In the genomic region with DNA sequence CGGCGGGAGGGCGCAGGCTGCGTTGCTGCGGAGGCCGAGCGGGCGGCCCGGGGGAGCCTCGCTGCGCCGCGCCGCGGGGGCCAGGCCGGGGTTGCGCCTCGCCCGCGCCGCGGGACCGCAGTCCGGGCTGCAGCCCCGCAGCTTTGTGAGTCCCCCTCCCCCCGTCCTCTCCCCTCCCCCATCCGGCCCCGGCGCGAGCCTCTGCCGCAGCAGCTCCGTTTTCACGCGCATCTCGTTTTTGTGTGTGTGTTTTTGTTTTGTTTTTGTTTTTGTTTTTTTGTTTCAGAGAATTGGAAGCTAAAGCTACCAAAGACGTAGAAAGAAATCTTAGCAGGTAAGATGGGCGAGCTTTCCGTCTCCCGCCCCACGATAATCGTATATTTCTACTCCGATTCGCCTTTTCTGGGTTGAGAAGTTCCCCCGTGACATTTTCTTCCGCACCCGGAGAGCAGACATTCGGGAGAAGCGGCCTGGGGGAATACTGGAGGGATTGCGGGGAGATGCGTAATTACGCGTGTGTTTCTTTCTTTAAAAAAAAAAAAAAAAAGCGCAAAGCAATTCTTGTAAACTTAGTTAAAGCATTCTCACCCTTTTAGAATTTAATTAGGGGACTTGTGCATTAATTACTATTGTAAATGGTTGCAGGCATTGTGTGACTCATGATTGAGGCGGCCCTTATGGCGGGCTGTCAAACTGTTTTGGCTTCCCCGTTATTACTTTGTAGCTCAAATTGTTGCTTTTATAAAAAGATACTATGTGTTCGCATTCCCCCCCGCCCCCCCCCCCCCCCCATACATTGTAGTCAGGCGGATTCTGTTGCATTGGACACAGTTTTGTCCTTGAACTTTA, we compare ENCODE assay signal across 8 cellular contexts. TPM values are rescaled to one million over a fixed set of nuclear protein-coding genes. Genes with fewer than 3 reads are reported as not detected.
A peak's percentile ranks its signal among the peaks of the same experiment; 100 is the strongest.
DNase-seq lines count a peak whose midpoint lies in the region; ATAC-seq and TF ChIP-seq lines count a peak whose summit lies in the region.

No MANE protein-coding gene starts in this region.

- H3K4me3 Mint-ChIP-seq in CD4-positive, CD25-positive, alpha-beta regulatory T cell, result peak overlapping the region; percentile 94 to 99 (median 98)
- H3K4me3 Mint-ChIP-seq in activated naive CD8-positive, alpha-beta T cell treated with anti-CD3 and anti-CD28 coated beads for 36 hours, result peak overlapping the region; percentile 91

- no peak for ATAC-seq in CD4-positive, CD25-positive, alpha-beta regulatory T cell (ENCODE audit: low read depth in 2 of 2)
- peak; percentile 21 for ATAC-seq in GM21528 (IDR thresholded peaks at IDR 0.05; ENCODE audit: low FRiP score, unreplicated experiment)
- ATAC-seq in HG03135 (IDR thresholded peaks at IDR 0.05; ENCODE audit: unreplicated experiment), result no peak

- peak overlapping the region; percentile 94 for H3K27ac ChIP-seq in CD4-positive, CD25-positive, alpha-beta regulatory T cell (ENCODE audit: insufficient read depth, low read length, poor library complexity, severe bottlenecking)
- H3K27ac ChIP-seq in OCI-LY7 (ENCODE audit: low read depth, low read length, poor library complexity, severe bottlenecking), result peak overlapping the region; percentile 80
- H3K27ac ChIP-seq in right atrium auricular region, result peak overlapping the region; percentile 87

- intact Hi-C loops in OCI-LY7 (cut with micrococcal nuclease; ENCODE audit: unreplicated experiment), result loop anchor here (1.0 kb wide), 1 partner anchor 191 kb away; a partner anchor contains a TSS

- CTCF ChIA-PET in OCI-LY7 (lab: Charles Lee; ENCODE audit: unreplicated experiment), result no interaction called here

- no peaks in the 10 kb centered on the region for H3K27me3 ChIP-seq in CD4-positive, CD25-positive, alpha-beta regulatory T cell (ENCODE audit: control insufficient read depth, insufficient read depth, low read length)
- no peaks in the 10 kb centered on the region for H3K27me3 ChIP-seq in right atrium auricular region

- peaks cover 12% of the 10 kb centered on the region for H3K27me3 Mint-ChIP-seq in CD4-positive, CD25-positive, alpha-beta regulatory T cell
- no peaks in the 10 kb centered on the region for H3K27me3 Mint-ChIP-seq in activated naive CD8-positive, alpha-beta T cell treated with anti-CD3 and anti-CD28 coated beads for 36 hours

- no peak for TF ChIP-seq CTCF in OCI-LY7 (conservative IDR thresholded peaks at IDR 0.05; ENCODE audit: low read length)
- no peak for TF ChIP-seq CTCF in right atrium auricular region (IDR thresholded peaks at IDR 0.05)
- TF ChIP-seq CTCF in retinal pigment epithelial cell (conservative IDR thresholded peaks at IDR 0.05; ENCODE audit: low read depth, low read length), result no peak

- peaks cover 29% of the 10 kb centered on the region for H3K4me1 ChIP-seq in CD4-positive, CD25-positive, alpha-beta regulatory T cell (ENCODE audit: control insufficient read depth, insufficient read depth, low read length, poor library complexity, severe bottlenecking)
- H3K4me1 ChIP-seq in OCI-LY7 (ENCODE audit: insufficient read depth, low read length, poor library complexity, severe bottlenecking) (peaks cover 24% of the 10 kb centered on the region), right atrium auricular region (peaks cover 0 to 46% of the 10 kb centered on the region in 2 donors)

- peaks cover 12% of the 10 kb centered on the region for H3K36me3 ChIP-seq in CD4-positive, CD25-positive, alpha-beta regulatory T cell (ENCODE audit: control insufficient read depth, insufficient read depth, low read length)
- H3K36me3 ChIP-seq in OCI-LY7 (ENCODE audit: insufficient read depth, low read length) (peaks cover 43% of the 10 kb centered on the region), right atrium auricular region (peaks cover 18% of the 10 kb centered on the region)

- no peaks in the 10 kb centered on the region for H3K9me3 ChIP-seq in CD4-positive, CD25-positive, alpha-beta regulatory T cell (ENCODE audit: control insufficient read depth in 2 of 2, low read length in 2 of 2)
- H3K9me3 ChIP-seq in OCI-LY7 (ENCODE audit: low read length) (no peaks in the 10 kb centered on the region), right atrium auricular region (no peaks in the 10 kb centered on the region)

- H4K20me1 ChIP-seq in OCI-LY7 (ENCODE audit: insufficient read depth, low read length), result peaks cover 18% of the 10 kb centered on the region

- peak overlapping the region; percentile 92 to 99 (median 98) for H3K27ac Mint-ChIP-seq in CD4-positive, CD25-positive, alpha-beta regulatory T cell
- peak overlapping the region; percentile 94 for H3K27ac Mint-ChIP-seq in activated naive CD8-positive, alpha-beta T cell treated with anti-CD3 and anti-CD28 coated beads for 36 hours

- peak overlapping the region; percentile 92 for H3K4me2 ChIP-seq in OCI-LY7 (ENCODE audit: low read length)

- peak overlapping the region; percentile 85 for H3K4me3 ChIP-seq in CD4-positive, CD25-positive, alpha-beta regulatory T cell (ENCODE audit: low read depth, low read length)
- H3K4me3 ChIP-seq in OCI-LY7 (ENCODE audit: low read depth, low read length, poor library complexity, severe bottlenecking) (peak overlapping the region; percentile 95), right atrium auricular region (peak overlapping the region; percentile 66 to 91), retinal pigment epithelial cell (ENCODE audit: low read length) (peak overlapping the region; percentile 93)

- POLR2A ChIA-PET in OCI-LY7 (lab: Charles Lee), result interaction anchor here (0.6 to 1.0 kb wide), 11 partner anchors 25 to 318 kb away, joined by 3 to 9 read pairs (median 4); no protein-coding TSS in a partner anchor

- no TSS peak for BruUV-seq in OCI-LY7 (replicated peaks; lab: Mats Ljungman, UMichigan)

- H2AFZ ChIP-seq in OCI-LY7 (ENCODE audit: low read length), result peak overlapping the region; percentile 97

- no peaks in the 10 kb centered on the region for H3K9me2 ChIP-seq in OCI-LY7 (ENCODE audit: insufficient read depth, low read length)

- peaks cover 56% of the 10 kb centered on the region for H3K79me2 ChIP-seq in OCI-LY7 (ENCODE audit: insufficient read depth, low read depth, low read length)

- DNase-seq in CD4-positive, CD25-positive, alpha-beta regulatory T cell, result peak in 2 of 3 donors; percentile 42 to 45
- DNase-seq in OCI-LY7 (ENCODE audit: low spot score), result peak; percentile 21
- DNase-seq in activated naive CD8-positive, alpha-beta T cell treated with anti-CD3 and anti-CD28 coated beads for 36 hours, result peak; percentile 18
- DNase-seq in right atrium auricular region (ENCODE audit: low spot score), result no peak
- DNase-seq in retinal pigment epithelial cell (ENCODE audit: low read depth), result no peak
- DNase-seq in NCI-H1048 (lab: John Stamatoyannopoulos, UW), result no peak

- peaks cover 13% of the 10 kb centered on the region for H3K36me3 Mint-ChIP-seq in CD4-positive, CD25-positive, alpha-beta regulatory T cell
- H3K36me3 Mint-ChIP-seq in activated naive CD8-positive, alpha-beta T cell treated with anti-CD3 and anti-CD28 coated beads for 36 hours, result peaks cover 35% of the 10 kb centered on the region

- H3K9me3 Mint-ChIP-seq in CD4-positive, CD25-positive, alpha-beta regulatory T cell, result peaks cover 0 to 3% (median 0%) of the 10 kb centered on the region in 7 donors
- H3K9me3 Mint-ChIP-seq in activated naive CD8-positive, alpha-beta T cell treated with anti-CD3 and anti-CD28 coated beads for 36 hours, result no peaks in the 10 kb centered on the region

- H3K4me1 Mint-ChIP-seq in CD4-positive, CD25-positive, alpha-beta regulatory T cell, result peaks cover 35 to 58% (median 50%) of the 10 kb centered on the region in 4 donors
- peaks cover 40% of the 10 kb centered on the region for H3K4me1 Mint-ChIP-seq in activated naive CD8-positive, alpha-beta T cell treated with anti-CD3 and anti-CD28 coated beads for 36 hours

RNA-seq across cellular contexts. Expression of a gene that starts 0.7 kb away (rescaled TPM):
- 89.0 TPM for total RNA-seq in CD4-positive, CD25-positive, alpha-beta regulatory T cell
- polyA plus RNA-seq in CD4-positive, CD25-positive, alpha-beta regulatory T cell, result 10 to 100 TPM in 2 of 4 donors, 1 to 10 TPM in 2; 7.2 to 14.4 (median 9.0) TPM
- 38.1 and 45.2 TPM in 2 replicates for total RNA-seq in OCI-LY7 (2014; rRNA removed; shearing (Covaris generic))
- total RNA-seq in OCI-LY7 (2022) (60.3 and 64.3 TPM in 2 replicates), right atrium auricular region (10 to 100 TPM; 23.5 to 24.4 TPM)
- 10 to 100 TPM; 30.3 to 33.9 TPM for total RNA-seq in activated naive CD8-positive, alpha-beta T cell treated with anti-CD3 and anti-CD28 coated beads for 36 hours

Comparison
In these comparisons a context has a peak if more than half of its experiments do, and no peak if none do; other contexts are left out.
1. DNase-seq: peak in CD4-positive, CD25-positive, alpha-beta regulatory T cell (2 of 3), OCI-LY7 (single experiment) and activated naive CD8-positive, alpha-beta T cell treated with anti-CD3 and anti-CD28 coated beads for 36 hours (single experiment); none in right atrium auricular region (single experiment), retinal pigment epithelial cell (single experiment) and NCI-H1048 (single experiment).
2. Peak in every context shown above with its lines, with median percentiles within 50 percentile points of each other: H3K27ac ChIP-seq and H3K4me3 ChIP-seq.